Comparison of ENCODE assay signal across 12 cellular contexts in the genomic region with DNA sequence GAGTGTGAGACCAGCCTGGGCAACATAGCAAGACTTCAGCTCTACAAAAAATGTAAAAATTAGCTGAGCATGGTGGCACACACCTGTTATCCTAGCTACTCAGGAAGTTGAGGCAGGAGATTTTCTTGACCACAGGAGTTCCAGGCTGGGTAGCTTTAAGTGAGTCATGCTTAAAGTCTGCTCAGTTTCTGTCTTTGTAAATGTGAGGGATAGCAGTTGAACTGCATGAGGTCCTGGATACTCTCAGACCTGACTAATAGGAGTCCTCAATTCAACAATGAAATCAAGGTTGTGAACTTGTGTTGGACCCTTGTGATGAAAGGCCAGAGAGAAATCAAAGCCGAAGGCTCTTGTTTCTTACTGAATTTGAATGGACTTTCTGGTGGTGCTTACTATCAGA. TPM values are rescaled to one million over a fixed set of nuclear protein-coding genes. Genes with fewer than 3 reads are reported as not detected.
DNase-seq lines count a peak whose midpoint lies in the region; ATAC-seq and TF ChIP-seq lines count a peak whose summit lies in the region.
"Had no signal": no experiment of that assay in that cellular context is flagged by ENCODE, and none has a peak within 500 bp of the region (broad histone marks: within the 10 kb centered on the region; RNA-seq: fewer than 3 reads in every experiment).

No MANE protein-coding gene starts in this region.

- no peak for TF ChIP-seq CTCF in HFFc6 (IDR thresholded peaks at IDR 0.05)
- TF ChIP-seq CTCF in astrocyte of the spinal cord (IDR thresholded peaks at IDR 0.05; ENCODE audit: low read depth, low read length): no peak
- no peak for TF ChIP-seq CTCF in chondrocyte (IDR thresholded peaks at IDR 0.05)

- peak overlapping the region; percentile 38; the same call in 1 of the 2 replicates for H3K27ac Mint-ChIP-seq in HFFc6
- H3K27ac Mint-ChIP-seq in chondrocyte (ENCODE audit: unreplicated experiment): no peak overlapping the region

- H3K27me3 Mint-ChIP-seq in HFFc6 (ENCODE audit: insufficient read depth) (peaks cover 4% of the 10 kb centered on the region; the same call in 1 of the 2 replicates), chondrocyte (ENCODE audit: low read depth) (no peaks in the 10 kb centered on the region)

- in situ Hi-C loops in astrocyte of the spinal cord (cut with HindIII; ENCODE audit: low sequenced_read_pairs): no loop called here
- in situ Hi-C loops in KBM-7 (cut with MboI; ENCODE audit: low pct_unique_long_range_greater_than_20kb, low sequenced_read_pairs): no loop called here

- peaks cover 53% of the 10 kb centered on the region for H3K4me1 Mint-ChIP-seq in HFFc6 (ENCODE audit: low read depth)
- H3K4me1 Mint-ChIP-seq in chondrocyte (ENCODE audit: low read depth): no peaks in the 10 kb centered on the region

- no peak for ATAC-seq in GM19397 (IDR thresholded peaks at IDR 0.05; ENCODE audit: unreplicated experiment)

- H3K4me3 Mint-ChIP-seq in HFFc6 (peak overlapping the region; percentile 9; the same call in 1 of the 2 replicates), chondrocyte (ENCODE audit: unreplicated experiment) (no peak overlapping the region)

- H3K9me3 Mint-ChIP-seq in HFFc6 (no peaks in the 10 kb centered on the region), chondrocyte (ENCODE audit: low read depth) (no peaks in the 10 kb centered on the region)

- peak; percentile 58 for DNase-seq in EH (ENCODE audit: low read depth)
- DNase-seq in HFFc6: peak; percentile 31
- peak; percentile 48 for DNase-seq in astrocyte of the spinal cord (ENCODE audit: low read depth, low spot score)
- peak; percentile 28 for DNase-seq in myocyte (ENCODE audit: low read depth)
- DNase-seq in KBM-7: no peak
- DNase-seq in chondrocyte (ENCODE audit: low spot score): no peak
- DNase-seq: activated gamma-delta T cell, NCI-H1417 treated with DMSO at 0.1 percent for 48 hours, NCI-H345 had no signal

- no peak overlapping the region for H3K4me3 ChIP-seq in astrocyte of the spinal cord (ENCODE audit: low read depth, low read length)
- H3K4me3 ChIP-seq: mucosa of descending colon, SK-N-MC had no signal

- H3K36me3 Mint-ChIP-seq in HFFc6 (ENCODE audit: low read depth): no peaks in the 10 kb centered on the region
- no peaks in the 10 kb centered on the region for H3K36me3 Mint-ChIP-seq in chondrocyte (ENCODE audit: low read depth)

RNA-seq across cellular contexts. Expression of gene STARD8, which starts 45.2 kb away (rescaled TPM):
- total RNA-seq in HFFc6 (2021; fragmentation: NEBNext Ultra II Directional; extraction: Animal tissue kit (Norgen Biotek cat#: 25700)): 1 to 10 TPM; 1.9 to 3.6 (median 3.0) TPM
- 3.3 and 3.4 TPM in 2 replicates for total RNA-seq in myocyte
- 1.1 TPM for polyA plus RNA-seq in myocyte (2012)
- total RNA-seq in chondrocyte: 0.31 to 0.49 TPM (median 0.37 TPM) in 3 replicates

Comparison
In these comparisons a context has a peak if more than half of its experiments do, and no peak if none do; other contexts are left out.
1. DNase-seq: peak in EH (single experiment), HFFc6 (single experiment), astrocyte of the spinal cord (single experiment) and myocyte (single experiment); none in KBM-7 (single experiment) and chondrocyte (single experiment).